ENCODE assay signal across 13 cellular contexts in genomic region chr7:7820939-7821338, GRCh38.
DNase-seq lines count a peak whose midpoint lies in the region; ATAC-seq and TF ChIP-seq lines count a peak whose summit lies in the region.
"Had no signal": no experiment of that assay in that cellular context is flagged by ENCODE, and none has a peak within 500 bp of the region (broad histone marks: within the 10 kb centered on the region; RNA-seq: fewer than 3 reads in every experiment).

No MANE protein-coding gene starts in this region.

- H3K4me1 ChIP-seq in OCI-LY1 (ENCODE audit: insufficient read depth, low read length, severe bottlenecking) = peaks cover 51% of the 10 kb centered on the region
- H3K4me1 ChIP-seq in mucosa of descending colon (ENCODE audit: low read depth) = no peaks in the 10 kb centered on the region
- no peaks in the 10 kb centered on the region for H3K4me1 ChIP-seq in breast epithelium
- H3K4me1 ChIP-seq: SJCRH30 had no signal

- no peaks in the 10 kb centered on the region for H4K20me1 ChIP-seq in OCI-LY1 (ENCODE audit: insufficient read depth, low read length)

- no peaks in the 10 kb centered on the region for H3K27me3 ChIP-seq in OCI-LY1 (ENCODE audit: insufficient read depth, low read length)
- no peaks in the 10 kb centered on the region for H3K27me3 ChIP-seq in breast epithelium
- H3K27me3 ChIP-seq: SJCRH30, transverse colon had no signal

- no peaks in the 10 kb centered on the region for H3K9me2 ChIP-seq in OCI-LY1 (ENCODE audit: low read depth, low read length)

- no peak overlapping the region for H2AFZ ChIP-seq in OCI-LY1 (ENCODE audit: low read length)

- DNase-seq in DMS79 treated with DMSO at 0.1 percent for 48 hours (lab: John Stamatoyannopoulos, UW) = peak; percentile 64
- DNase-seq in mucosa of descending colon = no peak
- DNase-seq in stimulated activated CD4-positive, alpha-beta T cell treated with anti-CD3 and anti-CD28 coated beads, Interleukin-2, amount 100 ng/mL, for 48 hours = no peak
- DNase-seq in breast epithelium (ENCODE audit: low spot score in 2 of 2) = no peak
- DNase-seq: activated CD4-positive, CD25-positive, alpha-beta regulatory T cell treated with anti-CD3 and anti-CD28 coated beads, Interleukin-2, amount 50 U/mL, for 72 hours; IMR-90; NCI-H446; SJCRH30; transverse colon had no signal

- H3K4me3 ChIP-seq in OCI-LY1 (ENCODE audit: low read depth, low read length, poor library complexity, severe bottlenecking) (no peak overlapping the region), mucosa of descending colon (no peak overlapping the region), breast epithelium (no peak overlapping the region)
- H3K4me3 ChIP-seq: SJCRH30, transverse colon had no signal

- intact Hi-C loops in mucosa of descending colon (cut with DNase I, micrococcal nuclease) = no loop called here
- intact Hi-C loops in breast epithelium (cut with DNase I; ENCODE audit: low total_unique reads) = no loop called here

- H3K27ac ChIP-seq in OCI-LY1 (ENCODE audit: low read depth, low read length, poor library complexity, severe bottlenecking) (peak overlapping the region; percentile 72), breast epithelium (no peak overlapping the region)
- H3K27ac ChIP-seq: SJCRH30, transverse colon had no signal

- H3K79me2 ChIP-seq in OCI-LY1 (ENCODE audit: insufficient read depth, low read length) = no peaks in the 10 kb centered on the region

- 0 out of 2 replicates have a peak, but pooled peaks cover 4% of the 10 kb centered on the region for H3F3A ChIP-seq in OCI-LY1 (ENCODE audit: insufficient read depth, low read length)

- TF ChIP-seq POLR2A in breast epithelium (IDR thresholded peaks at IDR 0.05) = no peak

- ATAC-seq in GM19452 (IDR thresholded peaks at IDR 0.05; ENCODE audit: unreplicated experiment) (peak; percentile 24), HG03378 (IDR thresholded peaks at IDR 0.05; ENCODE audit: unreplicated experiment) (peak; percentile 40), mucosa of descending colon (no peak), HG02970 (IDR thresholded peaks at IDR 0.05; ENCODE audit: low FRiP score, unreplicated experiment) (no peak)

- H3K4me2 ChIP-seq in OCI-LY1 (ENCODE audit: low read length) = no peak overlapping the region

- TF ChIP-seq CTCF in OCI-LY1 (IDR thresholded peaks at IDR 0.05; ENCODE audit: low read length) (no peak), mucosa of descending colon (IDR thresholded peaks at IDR 0.05) (no peak), breast epithelium (IDR thresholded peaks at IDR 0.05) (no peak)

- H3K36me3 ChIP-seq in OCI-LY1 (ENCODE audit: insufficient read depth, low read length) = 0 out of 2 replicates have a peak, but pooled peaks cover 6% of the 10 kb centered on the region
- no peaks in the 10 kb centered on the region for H3K36me3 ChIP-seq in mucosa of descending colon (ENCODE audit: low read depth)
- H3K36me3 ChIP-seq in breast epithelium = no peaks in the 10 kb centered on the region
- H3K36me3 ChIP-seq: SJCRH30, transverse colon had no signal

- H3K9ac ChIP-seq in OCI-LY1 (ENCODE audit: low read length) = no peak overlapping the region; the same call in 1 of the 2 replicates

- no peaks in the 10 kb centered on the region for H3K9me3 ChIP-seq in OCI-LY1 (ENCODE audit: low read length)
- H3K9me3 ChIP-seq in mucosa of descending colon = no peaks in the 10 kb centered on the region
- no peaks in the 10 kb centered on the region for H3K9me3 ChIP-seq in breast epithelium
- H3K9me3 ChIP-seq: SJCRH30, transverse colon had no signal

Comparison
In these comparisons a context has a peak if more than half of its experiments do, and no peak if none do; other contexts are left out.
1. ATAC-seq: peak in GM19452 (single experiment) and HG03378 (single experiment); none in mucosa of descending colon (single experiment) and HG02970 (single experiment).